Comparison of ENCODE assay signal across 16 cellular contexts in genomic region chr4:43485196-43485595, GRCh38.
A peak's percentile ranks its signal among the peaks of the same experiment; 100 is the strongest.
DNase-seq lines count a peak whose midpoint lies in the region; ATAC-seq and TF ChIP-seq lines count a peak whose summit lies in the region.
"Had no signal": no experiment of that assay in that cellular context is flagged by ENCODE, and none has a peak within 500 bp of the region (broad histone marks: within the 10 kb centered on the region; RNA-seq: fewer than 3 reads in every experiment).

No MANE protein-coding gene starts in this region.

- H3K4me3 ChIP-seq in mesendoderm (ENCODE audit: low read length) (no peak overlapping the region), smooth muscle cell (no peak overlapping the region), osteoblast (ENCODE audit: insufficient read depth, low read length) (no peak overlapping the region)
- H3K4me3 ChIP-seq: A549, BLaER1 had no signal

- no peak overlapping the region for H2BK15ac ChIP-seq in mesendoderm (replicated peaks; ENCODE audit: low read depth)

- H3K27ac ChIP-seq in mesendoderm (ENCODE audit: low read depth, low read length) (no peak overlapping the region), smooth muscle cell (ENCODE audit: low read depth) (no peak overlapping the region), osteoblast (ENCODE audit: low read depth, low read length) (no peak overlapping the region)
- H3K27ac ChIP-seq: A549, BLaER1 had no signal

- H3F3A ChIP-seq in smooth muscle cell (ENCODE audit: low read depth), result no peaks in the 10 kb centered on the region

- no peak overlapping the region for H2AFZ ChIP-seq in smooth muscle cell (ENCODE audit: low read depth)
- H2AFZ ChIP-seq in osteoblast (ENCODE audit: low read length), result no peak overlapping the region

- H3K27me3 ChIP-seq in mesendoderm (ENCODE audit: insufficient read depth, low read length, poor library complexity) (no peaks in the 10 kb centered on the region), smooth muscle cell (ENCODE audit: low read depth) (no peaks in the 10 kb centered on the region), osteoblast (ENCODE audit: insufficient read depth, low read length) (no peaks in the 10 kb centered on the region)
- H3K27me3 ChIP-seq: BLaER1 had no signal

- no peaks in the 10 kb centered on the region for H4K20me1 ChIP-seq in smooth muscle cell (ENCODE audit: low read depth)
- no peaks in the 10 kb centered on the region for H4K20me1 ChIP-seq in osteoblast (ENCODE audit: insufficient read depth, low read length)
- H4K20me1 ChIP-seq: BLaER1 had no signal

- H4K5ac ChIP-seq in mesendoderm (ENCODE audit: low read length), result no peak overlapping the region

- DNase-seq in H4 (ENCODE audit: low spot score) (peak; percentile 8), Kasumi-1 (lab: John Stamatoyannopoulos, UW) (peak; percentile 20 to 21), RPMI7951 (ENCODE audit: low read depth) (peak; percentile 13), mesendoderm (peak; percentile 11), hypothalamus (lab: John Stamatoyannopoulos, UW) (no peak), omental fat pad (ENCODE audit: low spot score) (no peak), smooth muscle cell (lab: John Stamatoyannopoulos, UW; ENCODE audit: unreplicated experiment) (no peak), osteoblast (ENCODE audit: insufficient read length, low spot score, missing footprints) (no peak)
- DNase-seq: CD4-positive, alpha-beta memory T cell; DMS153; DMS79; GDM1; GOT3; H9 had no signal

- H3K79me2 ChIP-seq in mesendoderm (ENCODE audit: control insufficient read depth, insufficient read depth, low read length) (no peaks in the 10 kb centered on the region), smooth muscle cell (ENCODE audit: low read depth) (no peaks in the 10 kb centered on the region), osteoblast (ENCODE audit: insufficient read depth, low read length) (no peaks in the 10 kb centered on the region)

- no peak overlapping the region for H3K23ac ChIP-seq in mesendoderm (ENCODE audit: low read length)

- no peak overlapping the region for H3K18ac ChIP-seq in mesendoderm (ENCODE audit: low read length)

- no peak overlapping the region for H2BK120ac ChIP-seq in mesendoderm (ENCODE audit: low read depth, low read length)

- no peak overlapping the region for H3K4me2 ChIP-seq in mesendoderm (ENCODE audit: low read length)
- H3K4me2 ChIP-seq in smooth muscle cell, result no peak overlapping the region
- H3K4me2 ChIP-seq in osteoblast (ENCODE audit: insufficient read depth, low read length), result no peak overlapping the region
- H3K4me2 ChIP-seq: A549, BLaER1 had no signal

- H3K9me3 ChIP-seq in smooth muscle cell (replicated peaks; ENCODE audit: low read depth) (no peaks in the 10 kb centered on the region), osteoblast (ENCODE audit: low read depth, low read length) (no peaks in the 10 kb centered on the region)
- H3K9me3 ChIP-seq: A549 had no signal

- H3K56ac ChIP-seq in mesendoderm (ENCODE audit: low read length), result no peak overlapping the region

- H3K79me1 ChIP-seq in mesendoderm (ENCODE audit: low read length), result no peaks in the 10 kb centered on the region

- ATAC-seq in omental fat pad (ENCODE audit: low FRiP score), result no peak
- ATAC-seq: A549 had no signal

- H3K4me1 ChIP-seq in mesendoderm (ENCODE audit: control insufficient read depth, low read depth, low read length) (no peaks in the 10 kb centered on the region), smooth muscle cell (ENCODE audit: low read depth) (no peaks in the 10 kb centered on the region), osteoblast (ENCODE audit: insufficient read depth, low read length) (no peaks in the 10 kb centered on the region)
- H3K4me1 ChIP-seq: A549, BLaER1 had no signal

- TF ChIP-seq CTCF in omental fat pad (IDR thresholded peaks at IDR 0.05) (no peak), smooth muscle cell (IDR thresholded peaks at IDR 0.05; ENCODE audit: borderline replicate concordance, insufficient read depth, poor library complexity, severe bottlenecking) (no peak), osteoblast (IDR thresholded peaks at IDR 0.05; ENCODE audit: extremely low read depth, low read depth, low read length) (no peak)

- H3K9ac ChIP-seq in mesendoderm (ENCODE audit: low read length) (no peak overlapping the region), smooth muscle cell (ENCODE audit: low read depth) (no peak overlapping the region)
- H3K9ac ChIP-seq: BLaER1 had no signal

- no peak overlapping the region for H2BK5ac ChIP-seq in mesendoderm (ENCODE audit: low read length)

- no peak overlapping the region for H4K8ac ChIP-seq in mesendoderm (ENCODE audit: low read depth, low read length)

- H3K36me3 ChIP-seq in mesendoderm (ENCODE audit: control insufficient read depth, insufficient read depth, low read length) (no peaks in the 10 kb centered on the region), smooth muscle cell (ENCODE audit: low read depth) (no peaks in the 10 kb centered on the region), osteoblast (ENCODE audit: insufficient read depth, low read length) (no peaks in the 10 kb centered on the region)
- H3K36me3 ChIP-seq: BLaER1 had no signal

- WGBS in mesendoderm (ENCODE audit: extremely low coverage, insufficient coverage, low lambda C conversion rate), result no CpG with 5 or more reads among the region's 4 CpGs
- 71% methylated on average over 4 of the region's 4 CpGs for WGBS in smooth muscle cell (ENCODE audit: low lambda C conversion rate)

- no peak overlapping the region for H2AK5ac ChIP-seq in mesendoderm (ENCODE audit: low read length)

- no peak overlapping the region for H3K4ac ChIP-seq in mesendoderm (ENCODE audit: low read depth, low read length)

Comparison
In these comparisons a context has a peak if more than half of its experiments do, and no peak if none do; other contexts are left out.
1. DNase-seq: peak in H4 (single experiment), Kasumi-1 (2 of 2), RPMI7951 (single experiment) and mesendoderm (single experiment); none in hypothalamus (0 of 51), omental fat pad (single experiment), smooth muscle cell (single experiment) and osteoblast (single experiment).